In genomic region chr10:12196531-12197211, GRCh38 we compare ENCODE assay signal across 1 cellular context.
TF ChIP-seq lines count a peak whose summit lies in the region.

No MANE protein-coding gene starts in this region.

TF ChIP-seq in GM23338, 12 proteins besides CTCF, POLR2A, EP300 and RAD21 (continued from another document):
- TF ChIP-seq ZNF462 (CRISPR knock-in tag; IDR thresholded peaks at IDR 0.05) (no peak), ETS1 (IDR thresholded peaks at IDR 0.05) (no peak)
